ENCODE assay signal across 1 cellular context in genomic region chr2:200218645-200219044, GRCh38.
TF ChIP-seq lines count a peak whose summit lies in the region.

No MANE protein-coding gene starts in this region.

TF ChIP-seq in H1, 55 proteins besides CTCF, POLR2A, EP300 and RAD21 (continued from another document):
- TF ChIP-seq ATF3 (IDR thresholded peaks at IDR 0.05; ENCODE audit: insufficient read depth, low read depth, low read length) (no peak), TCF12 (IDR thresholded peaks at IDR 0.05; ENCODE audit: low read depth, low read length) (no peak), E2F6 (IDR thresholded peaks at IDR 0.05) (no peak), GTF2F1 (IDR thresholded peaks at IDR 0.05; ENCODE audit: borderline replicate concordance, low read depth, low read length) (no peak)
